ENCODE assay signal across 13 cellular contexts in the genomic region with DNA sequence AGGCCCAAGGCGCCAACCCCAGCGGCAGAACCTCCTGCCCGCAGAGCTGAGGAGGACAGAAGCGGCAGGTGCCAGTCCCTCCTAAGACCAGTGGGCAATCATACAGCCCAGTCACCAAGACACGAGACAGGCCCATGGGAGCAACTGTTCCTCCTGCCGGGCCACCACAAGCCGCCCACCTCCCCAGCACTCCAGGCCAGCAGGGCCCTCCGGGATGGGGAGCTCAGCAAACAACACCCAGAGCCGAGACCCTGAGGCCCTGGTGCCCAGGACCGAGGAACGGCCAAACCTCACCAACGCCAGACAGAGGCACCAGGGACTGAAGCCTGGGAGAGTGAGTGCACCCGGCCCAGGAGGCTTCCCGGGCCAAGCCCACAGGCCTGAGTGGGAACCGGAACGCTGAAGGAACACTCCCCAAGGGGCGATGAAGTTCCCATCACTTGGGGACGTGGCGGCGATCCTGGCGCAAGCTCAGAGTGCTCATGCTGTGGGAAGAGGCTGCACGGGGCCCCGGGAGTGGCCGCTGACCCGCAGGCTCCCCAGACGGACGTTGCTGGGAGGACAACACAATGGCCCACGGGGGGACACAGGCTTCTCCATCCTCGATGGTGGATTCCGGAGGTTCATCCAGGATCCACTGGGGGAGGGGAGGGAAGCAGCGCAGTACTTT. TPM values are rescaled to one million over a fixed set of nuclear protein-coding genes. Genes with fewer than 3 reads are reported as not detected.
DNase-seq lines count a peak whose midpoint lies in the region; ATAC-seq and TF ChIP-seq lines count a peak whose summit lies in the region.
"Had no signal": no experiment of that assay in that cellular context is flagged by ENCODE, and none has a peak within 500 bp of the region (broad histone marks: within the 10 kb centered on the region; RNA-seq: fewer than 3 reads in every experiment).

No MANE protein-coding gene starts in this region.

- no peaks in the 10 kb centered on the region for H3K9me3 ChIP-seq in neural progenitor cell (ENCODE audit: low read depth)
- H3K9me3 ChIP-seq in tibial artery = no peaks in the 10 kb centered on the region
- H3K9me3 ChIP-seq in body of pancreas = no peaks in the 10 kb centered on the region

- H3K4me2 ChIP-seq in neural progenitor cell = peak overlapping the region; percentile 10

- H3K4me1 ChIP-seq in neural progenitor cell = peaks cover 20% of the 10 kb centered on the region
- H3K4me1 ChIP-seq in tibial artery = peaks cover 0 to 30% (median 22%) of the 10 kb centered on the region in 4 donors
- peaks cover 4% of the 10 kb centered on the region for H3K4me1 ChIP-seq in body of pancreas

- no peaks in the 10 kb centered on the region for H3K27me3 ChIP-seq in neural progenitor cell
- H3K27me3 ChIP-seq in tibial artery = no peaks in the 10 kb centered on the region
- no peaks in the 10 kb centered on the region for H3K27me3 ChIP-seq in body of pancreas

- DNase-seq in Right ventricle myocardium inferior (ENCODE audit: missing footprints) = no peak
- DNase-seq in neural progenitor cell (ENCODE audit: low spot score) = no peak
- no peak for DNase-seq in tibial artery
- no peak for DNase-seq in stimulated activated CD4-positive, alpha-beta T cell treated with anti-CD3 and anti-CD28 coated beads, Interleukin-4, amount 100 ng/mL, for 1 hour
- no peak for DNase-seq in HPDE6-E6E7 (ENCODE audit: extremely low spot score)
- DNase-seq in body of pancreas = no peak
- no peak for DNase-seq in foreskin fibroblast
- DNase-seq: activated CD8-positive, alpha-beta T cell treated with anti-CD3 and anti-CD28 coated beads for 36 hours; NCI-H2171; NK-92 treated with Interleukin-12 subunit alpha and Interleukin-12 subunit beta, amount 100 ng/mL, for 24 hours had no signal

- peaks cover 33% of the 10 kb centered on the region for H3K4me1 Mint-ChIP-seq in neural progenitor cell

- H3K9ac ChIP-seq in neural progenitor cell = no peak overlapping the region

- intact Hi-C loops in Right ventricle myocardium inferior (cut with DNase I) = no loop called here
- intact Hi-C loops in tibial artery (cut with DNase I; ENCODE audit: low total_unique reads) = loop anchor here (5.0 kb wide), 1 partner anchor 36 kb away; a partner anchor contains a TSS
- intact Hi-C loops in body of pancreas (cut with DNase I) = no loop called here

- H3K27ac ChIP-seq in angular gyrus (ENCODE audit: low read depth, low read length) (peak overlapping the region; percentile 27), neural progenitor cell (peak overlapping the region; percentile 46), tibial artery (peak overlapping the region; percentile 90 to 94), body of pancreas (no peak overlapping the region)

- H3K9me3 Mint-ChIP-seq in neural progenitor cell = no peaks in the 10 kb centered on the region
- H3K9me3 Mint-ChIP-seq: activated CD8-positive, alpha-beta T cell treated with anti-CD3 and anti-CD28 coated beads for 36 hours; activated T-helper 2 cell treated with anti-CD3 and anti-CD28 coated beads, Interferon-gamma antibody, Interleukin-2, Interleukin-4, amounts not matched to agents 10 μg/mL and 5 μg/mL and 100 μg/mL, durations not matched to agents 14 hours and 24 hours and 36 hours; CD14-positive monocyte had no signal

- H2AFZ ChIP-seq in neural progenitor cell (replicated peaks) = no peak overlapping the region

- no peak overlapping the region for H3K4me3 ChIP-seq in neural progenitor cell
- H3K4me3 ChIP-seq in tibial artery = peak overlapping the region in 1 of 2 donors; percentile 45
- no peak overlapping the region for H3K4me3 ChIP-seq in body of pancreas
- H3K4me3 ChIP-seq in foreskin fibroblast (ENCODE audit: low read depth in 1 of 2, low read length in 2 of 2) = no peak overlapping the region

- TF ChIP-seq POLR2A in body of pancreas (IDR thresholded peaks at IDR 0.05) = no peak

- ATAC-seq in Right ventricle myocardium inferior (peak; percentile 43), body of pancreas (no peak)
- ATAC-seq: activated CD8-positive, alpha-beta T cell treated with anti-CD3 and anti-CD28 coated beads for 36 hours had no signal

- peaks cover 5% of the 10 kb centered on the region for H3K36me3 Mint-ChIP-seq in neural progenitor cell
- H3K36me3 Mint-ChIP-seq: CD14-positive monocyte had no signal

- no peaks in the 10 kb centered on the region for H3K36me3 ChIP-seq in neural progenitor cell
- H3K36me3 ChIP-seq in tibial artery = peaks cover 0 to 6% (median 0%) of the 10 kb centered on the region in 3 donors
- peaks cover 0 to 2% of the 10 kb centered on the region in 2 donors for H3K36me3 ChIP-seq in body of pancreas (replicated peaks in 1 of 2; ENCODE audit: insufficient read depth in 1 of 2, low read depth in 2 of 2)

- peak overlapping the region; percentile 37 for H3K27ac Mint-ChIP-seq in neural progenitor cell
- H3K27ac Mint-ChIP-seq: activated CD8-positive, alpha-beta T cell treated with anti-CD3 and anti-CD28 coated beads for 36 hours; activated T-helper 2 cell treated with anti-CD3 and anti-CD28 coated beads, Interferon-gamma antibody, Interleukin-2, Interleukin-4, amounts not matched to agents 10 μg/mL and 5 μg/mL and 100 μg/mL, durations not matched to agents 14 hours and 24 hours and 36 hours had no signal

- peaks cover 31% of the 10 kb centered on the region for H4K20me1 ChIP-seq in neural progenitor cell (ENCODE audit: low read depth)

- H3F3A ChIP-seq in neural progenitor cell (ENCODE audit: low read depth) = peaks cover 6% of the 10 kb centered on the region

- H3K4me3 Mint-ChIP-seq in neural progenitor cell = no peak overlapping the region
- H3K4me3 Mint-ChIP-seq: activated CD8-positive, alpha-beta T cell treated with anti-CD3 and anti-CD28 coated beads for 36 hours; CD14-positive monocyte had no signal

- H3K79me2 ChIP-seq in neural progenitor cell (ENCODE audit: low read depth) = peaks cover 54% of the 10 kb centered on the region

- peaks cover 2% of the 10 kb centered on the region for H3K27me3 Mint-ChIP-seq in neural progenitor cell (ENCODE audit: insufficient read depth, low read depth)
- H3K27me3 Mint-ChIP-seq: activated CD8-positive, alpha-beta T cell treated with anti-CD3 and anti-CD28 coated beads for 36 hours had no signal

- 77 to 90% methylated on average over 14 to 30 of the region's 31 CpGs for WGBS in body of pancreas, 2 donors

- no peak for TF ChIP-seq CTCF in neural progenitor cell (IDR thresholded peaks at IDR 0.05)
- no peak for TF ChIP-seq CTCF in tibial artery (IDR thresholded peaks at IDR 0.05)
- no peak for TF ChIP-seq CTCF in body of pancreas (IDR thresholded peaks at IDR 0.05)
- no peak for TF ChIP-seq CTCF in foreskin fibroblast (IDR thresholded peaks at IDR 0.05; ENCODE audit: low read depth, low read length)

RNA-seq across cellular contexts. Expression of a gene that starts 35.1 kb away (rescaled TPM):
- total RNA-seq in Right ventricle myocardium inferior = 3.6 TPM
- total RNA-seq in neural progenitor cell (ENCODE audit: low replicate concordance) = 1.2 and 1.3 TPM in 2 replicates
- 1 to 10 TPM in 1 of 2 donors, not detected in 1; 1.0 TPM for total RNA-seq in body of pancreas

RNA-seq across cellular contexts. Expression of a gene that starts 37.0 kb away (rescaled TPM):
- total RNA-seq in Right ventricle myocardium inferior = 5.9 TPM
- 9.0 and 13.3 TPM in 2 replicates for total RNA-seq in neural progenitor cell (ENCODE audit: low replicate concordance)
- 10 to 100 TPM; 15.6 to 17.8 TPM for total RNA-seq in body of pancreas

Comparison
In these comparisons a context has a peak if more than half of its experiments do, and no peak if none do; other contexts are left out.
1. H3K27ac ChIP-seq: peak in angular gyrus (single experiment), neural progenitor cell (single experiment) and tibial artery (2 of 2); none in body of pancreas (0 of 4).